Comparison of ENCODE assay signal across 8 cellular contexts in genomic region chr20:3045042-3045815, GRCh38. TPM values are rescaled to one million over a fixed set of nuclear protein-coding genes. Genes with fewer than 3 reads are reported as not detected.
DNase-seq lines count a peak whose midpoint lies in the region; ATAC-seq, FAIRE-seq and TF ChIP-seq lines count a peak whose summit lies in the region.

No MANE protein-coding gene starts in this region.

- peaks cover 25% of the 10 kb centered on the region for H3K36me3 Mint-ChIP-seq in activated naive CD8-positive, alpha-beta T cell treated with anti-CD3 and anti-CD28 coated beads for 36 hours

- 4 to 5% methylated on average over 24 of the region's 24 CpGs for WGBS in heart right ventricle, 2 donors

- H3K27me3 ChIP-seq in heart right ventricle: no peaks in the 10 kb centered on the region

- peak; percentile 44 for DNase-seq in D721Med (ENCODE audit: insufficient read length, low spot score)
- DNase-seq in RPMI7951 (ENCODE audit: low read depth): peak; percentile 84
- no peak for DNase-seq in activated naive CD8-positive, alpha-beta T cell treated with anti-CD3 and anti-CD28 coated beads for 36 hours
- peak in 1 of 2 donors; percentile 85 for DNase-seq in heart right ventricle
- peak; percentile 42 to 93 (median 77) for DNase-seq in posterior cingulate gyrus
- no peak for DNase-seq in effector CD4-positive, alpha-beta T cell

- ATAC-seq in GM19463 (IDR thresholded peaks at IDR 0.05; ENCODE audit: unreplicated experiment) (peak; percentile 46), HG03558 (IDR thresholded peaks at IDR 0.05; ENCODE audit: extremely low read depth, unreplicated experiment) (peak; percentile 18), heart right ventricle (peak; percentile 70 to 82 (median 80))

- no peak for FAIRE-seq in D721Med (lab: Jason Lieb, UNC)

- H3K4me3 Mint-ChIP-seq in activated naive CD8-positive, alpha-beta T cell treated with anti-CD3 and anti-CD28 coated beads for 36 hours: peak overlapping the region; percentile 72

- peaks cover 16% of the 10 kb centered on the region for H3K4me1 Mint-ChIP-seq in activated naive CD8-positive, alpha-beta T cell treated with anti-CD3 and anti-CD28 coated beads for 36 hours

- peak overlapping the region; percentile 68 to 99 (median 94) for H3K4me3 ChIP-seq in heart right ventricle

- no peaks in the 10 kb centered on the region for H3K9me3 ChIP-seq in heart right ventricle

- intact Hi-C loops in heart right ventricle (cut with DNase I) (no loop called here), posterior cingulate gyrus (cut with DNase I) (no loop called here)

- H3K27me3 Mint-ChIP-seq in activated naive CD8-positive, alpha-beta T cell treated with anti-CD3 and anti-CD28 coated beads for 36 hours: no peaks in the 10 kb centered on the region

- TF ChIP-seq CTCF in D721Med (IDR thresholded peaks at IDR 0.05; ENCODE audit: insufficient read depth, missing control alignments) (no peak), heart right ventricle (IDR thresholded peaks at IDR 0.05) (no peak)

- peaks cover 0 to 38% (median 13%) of the 10 kb centered on the region in 9 donors for H3K36me3 ChIP-seq in heart right ventricle

- H3K27ac Mint-ChIP-seq in activated naive CD8-positive, alpha-beta T cell treated with anti-CD3 and anti-CD28 coated beads for 36 hours: peak overlapping the region; percentile 75

- H3K4me1 ChIP-seq in heart right ventricle: peaks cover 13 to 42% (median 31%) of the 10 kb centered on the region in 9 donors

- H3K9me3 Mint-ChIP-seq in activated naive CD8-positive, alpha-beta T cell treated with anti-CD3 and anti-CD28 coated beads for 36 hours: no peaks in the 10 kb centered on the region

- peak overlapping the region; percentile 85 to 95 (median 90) for H3K27ac ChIP-seq in heart right ventricle

RNA-seq across cellular contexts. Expression of gene MRPS26, which starts 0.6 kb away (rescaled TPM):
- total RNA-seq in RPMI7951 (2014; rRNA removed; shearing (Covaris generic)): 84.9 and 122 TPM in 2 replicates
- total RNA-seq in activated naive CD8-positive, alpha-beta T cell treated with anti-CD3 and anti-CD28 coated beads for 36 hours: 10 to 100 TPM; 70.9 to 72.4 TPM
- 10 to 100 TPM; 39.1 to 60.8 (median 51.5) TPM for total RNA-seq in heart right ventricle
- polyA plus RNA-seq in heart right ventricle: 100 to 1,000 TPM; 115 to 119 TPM

RNA-seq across cellular contexts. Expression of gene GNRH2, which starts 1.8 kb away (rescaled TPM):
- not detected in 2 replicates for total RNA-seq in RPMI7951 (2014; rRNA removed; shearing (Covaris generic))
- 1 to 10 TPM in 1 of 2 experiments, under 1 TPM in 1; 0.87 to 1.1 TPM for total RNA-seq in activated naive CD8-positive, alpha-beta T cell treated with anti-CD3 and anti-CD28 coated beads for 36 hours
- under 1 TPM in 1 of 10 donors, not detected in 9; 0.47 TPM for total RNA-seq in heart right ventricle
- polyA plus RNA-seq in heart right ventricle: not detected

RNA-seq across cellular contexts. Expression of gene OXT, which starts 26.2 kb away (rescaled TPM):
- total RNA-seq in RPMI7951 (2014; rRNA removed; shearing (Covaris generic)): not detected in 2 replicates
- total RNA-seq in activated naive CD8-positive, alpha-beta T cell treated with anti-CD3 and anti-CD28 coated beads for 36 hours: under 1 TPM in 1 of 2 experiments, not detected in 1; 0.47 TPM
- 1 to 10 TPM in 1 of 10 donors, under 1 TPM in 2, not detected in 7; 0.56 to 1.3 (median 0.59) TPM for total RNA-seq in heart right ventricle
- polyA plus RNA-seq in heart right ventricle: under 1 TPM in 1 of 2 donors, not detected in 1; 0.35 TPM

RNA-seq across cellular contexts. Expression of gene AVP, which starts 39.3 kb away (rescaled TPM):
- not detected in 2 replicates for total RNA-seq in RPMI7951 (2014; rRNA removed; shearing (Covaris generic))
- total RNA-seq in activated naive CD8-positive, alpha-beta T cell treated with anti-CD3 and anti-CD28 coated beads for 36 hours: not detected
- not detected for total RNA-seq in heart right ventricle
- not detected for polyA plus RNA-seq in heart right ventricle

Comparison
In these comparisons a context has a peak if more than half of its experiments do, and no peak if none do; other contexts are left out.
1. DNase-seq: peak in D721Med (single experiment), RPMI7951 (single experiment) and posterior cingulate gyrus (10 of 10); none in activated naive CD8-positive, alpha-beta T cell treated with anti-CD3 and anti-CD28 coated beads for 36 hours (single experiment) and effector CD4-positive, alpha-beta T cell (single experiment).
2. ATAC-seq: peak in every context shown above with its lines; median percentile 80 in heart right ventricle; 46 in GM19463; 18 in HG03558.